In genomic region chr2:27582695-27583389, GRCh38 we compare ENCODE assay signal across 8 cellular contexts. TPM values are rescaled to one million over a fixed set of nuclear protein-coding genes. Genes with fewer than 3 reads are reported as not detected.
DNase-seq lines count a peak whose midpoint lies in the region; ATAC-seq, FAIRE-seq and TF ChIP-seq lines count a peak whose summit lies in the region.

TSS of gene ZNF512 (plus strand) at chr2:27583042. CDS start at chr2:27583113, 71 bp downstream.

- intact Hi-C loops in mammary epithelial cell (cut with micrococcal nuclease), result loop anchor here (5.0 kb wide), 1 partner anchor 91 kb away; no protein-coding TSS in a partner anchor

- in situ Hi-C loops in ACHN (cut with HindIII; ENCODE audit: low pct_ligation_motif_present, low pct_unique_long_range_greater_than_20kb, low sequenced_read_pairs) (no loop called here), mammary epithelial cell (cut with MboI; ENCODE audit: low sequenced_read_pairs in 2 of 2) (no loop called here)

- H3K9me3 ChIP-seq in mammary epithelial cell (replicated peaks; ENCODE audit: insufficient read depth, low read length), result peaks cover 19% of the 10 kb centered on the region
- H3K9me3 ChIP-seq in small intestine (ENCODE audit: control insufficient read depth, low read depth), result no peaks in the 10 kb centered on the region

- peak within 1 kb of the TSS; percentile 94 for H2AFZ ChIP-seq in mammary epithelial cell (ENCODE audit: low read depth, low read length)

- peak within 1 kb of the TSS; percentile 79 for H3K9ac ChIP-seq in mammary epithelial cell (ENCODE audit: insufficient read depth, low read length)

- H3K4me1 ChIP-seq in mammary epithelial cell (ENCODE audit: insufficient read depth, low read length) (peaks cover 31% of the 10 kb centered on the region), small intestine (ENCODE audit: control insufficient read depth in 2 of 2, insufficient read depth in 1 of 2, low read depth in 1 of 2, low read length in 1 of 2) (peaks cover 6 to 10% of the 10 kb centered on the region in 2 donors)

- H3K79me2 ChIP-seq in mammary epithelial cell (ENCODE audit: insufficient read depth, low read length), result peaks cover 49% of the 10 kb centered on the region

- H3K36me3 ChIP-seq in mammary epithelial cell (ENCODE audit: insufficient read depth, low read length) (no peaks in the 10 kb centered on the region), small intestine (ENCODE audit: control insufficient read depth in 2 of 2, insufficient read depth in 2 of 2, low read length in 2 of 2) (no peaks in the 10 kb centered on the region)

- H3K27ac ChIP-seq in VCaP, result peak within 1 kb of the TSS; percentile 56; the same call in 1 of the 2 replicates
- H3K27ac ChIP-seq in mammary epithelial cell (ENCODE audit: insufficient read depth, low read depth, low read length), result peak within 1 kb of the TSS; percentile 69
- H3K27ac ChIP-seq in small intestine (ENCODE audit: low read depth in 1 of 2, low read length in 1 of 2), result peak within 1 kb of the TSS; percentile 49 to 84

- TSS peak; percentile 59 for BruUV-seq in mammary epithelial cell (replicated peaks; lab: Mats Ljungman, UMichigan)

- H3K4me3 ChIP-seq in mammary epithelial cell (replicated peaks in 1 of 3; ENCODE audit: insufficient read depth in 1 of 3, low read depth in 2 of 3, low read length in 3 of 3) (peak within 1 kb of the TSS; percentile 51 to 64 (median 60)), small intestine (ENCODE audit: low read depth in 1 of 2, low read length in 2 of 2) (peak within 1 kb of the TSS; percentile 62 to 67)

- peak within 1 kb of the TSS; percentile 84 for H3K4me2 ChIP-seq in mammary epithelial cell (ENCODE audit: insufficient read depth, low read depth, low read length)

- H3K27me3 ChIP-seq in mammary epithelial cell (ENCODE audit: insufficient read depth, low read length) (no peaks in the 10 kb centered on the region), small intestine (ENCODE audit: control insufficient read depth in 2 of 2, insufficient read depth in 2 of 2, low read length in 2 of 2) (no peaks in the 10 kb centered on the region)

- no peak for FAIRE-seq in small intestine (lab: Jason Lieb, UNC)

- DNase-seq in ACHN (peak; percentile 96), NCI-H2171 (lab: John Stamatoyannopoulos, UW) (peak; percentile 99), mammary epithelial cell (peak; percentile 58), iPS-NIHi7 (ENCODE audit: extremely low spot score) (peak; percentile 99), small intestine (peak; percentile 83)

- WGBS in mammary epithelial cell (ENCODE audit: low coverage, missing lambda C conversion rate), result 2% methylated on average over 17 of the region's 38 CpGs
- 1 to 5% (median 1%) methylated on average over 36 to 38 of the region's 38 CpGs for WGBS in small intestine, 3 donors

- H4K20me1 ChIP-seq in mammary epithelial cell (ENCODE audit: insufficient read depth, low read length), result no peaks in the 10 kb centered on the region

- CTCF ChIA-PET in mammary epithelial cell (lab: Charles Lee; ENCODE audit: low non-redundant PET), result no interaction called here

- dilution Hi-C loops in mammary epithelial cell (cut with HindIII; ENCODE audit: low sequenced_read_pairs), result no loop called here

- no peak for TF ChIP-seq CTCF in VCaP (conservative IDR thresholded peaks at IDR 0.05)
- TF ChIP-seq CTCF in mammary epithelial cell (conservative IDR thresholded peaks at IDR 0.05 in 1 of 2, IDR thresholded peaks at IDR 0.05 in 1 of 2; ENCODE audit: extremely low read depth in 1 of 2, insufficient read depth in 1 of 2, low read depth in 1 of 2, low read length in 2 of 2), result peak in 1 of 2 donors; percentile 16

- peak; percentile 96 for ATAC-seq in GM18867 (IDR thresholded peaks at IDR 0.05; ENCODE audit: unreplicated experiment)
- ATAC-seq in HG03097 (IDR thresholded peaks at IDR 0.05; ENCODE audit: low FRiP score, unreplicated experiment), result peak; percentile 76

RNA-seq across cellular contexts. Expression of gene ZNF512, which starts in this region (rescaled TPM):
- 10 to 100 TPM; 13.7 to 17.2 TPM for total RNA-seq in mammary epithelial cell
- polyA plus RNA-seq in mammary epithelial cell (8.6 TPM), small intestine (10 to 100 TPM in 1 of 3 donors, 1 to 10 TPM in 2; 3.4 to 10.0 (median 4.3) TPM)
- 11.6 TPM for polyA minus RNA-seq in mammary epithelial cell

Comparison
In these comparisons a context has a peak if more than half of its experiments do, and no peak if none do; other contexts are left out.
1. Peak in every context shown above with its lines: DNase-seq, ATAC-seq, H3K4me3 ChIP-seq and H3K27ac ChIP-seq.